Comparison of ENCODE assay signal across 9 cellular contexts in genomic region chr18:8450013-8450412, GRCh38.
DNase-seq lines count a peak whose midpoint lies in the region; ATAC-seq and TF ChIP-seq lines count a peak whose summit lies in the region.
"Had no signal": no experiment of that assay in that cellular context is flagged by ENCODE, and none has a peak within 500 bp of the region (broad histone marks: within the 10 kb centered on the region; RNA-seq: fewer than 3 reads in every experiment).

No MANE protein-coding gene starts in this region.

- H3K4me3 Mint-ChIP-seq in H9 = no peak overlapping the region

- H3K4me1 ChIP-seq in H9 (ENCODE audit: insufficient read depth, low read length) (no peaks in the 10 kb centered on the region), thyroid gland (no peaks in the 10 kb centered on the region)
- H3K4me1 ChIP-seq: colonic mucosa had no signal

- no peak for TF ChIP-seq POLR2A in thyroid gland (IDR thresholded peaks at IDR 0.05)

- H3K56ac ChIP-seq in H9 (ENCODE audit: insufficient read length, low read depth, low read length) = no peak overlapping the region

- no peak overlapping the region for H2BK5ac ChIP-seq in H9 (ENCODE audit: insufficient read length, low read length)

- H2BK12ac ChIP-seq in H9 (ENCODE audit: insufficient read length, low read depth, low read length) = no peak overlapping the region

- H3K9me2 ChIP-seq in SU-DHL-6 (replicated peaks; ENCODE audit: insufficient read depth, low read length) = no peaks in the 10 kb centered on the region; the same call in 1 of the 2 replicates

- no peak overlapping the region for H4K8ac ChIP-seq in H9 (replicated peaks; ENCODE audit: insufficient read length, low read depth, low read length)

- no peaks in the 10 kb centered on the region for H3K27me3 Mint-ChIP-seq in H9 (ENCODE audit: low read depth)

- WGBS in H9 (ENCODE audit: extremely low coverage, insufficient read length, low lambda C conversion rate) = no CpG with 5 or more reads among the region's 5 CpGs
- WGBS in thyroid gland, 2 donors = 64 to 68% methylated on average over 5 of the region's 5 CpGs

- H3K4ac ChIP-seq in H9 (ENCODE audit: low read depth, low read length) = no peak overlapping the region

- H3K9ac ChIP-seq in H9 (ENCODE audit: extremely low read depth, insufficient read length, low read length) (no peak overlapping the region), SU-DHL-6 (ENCODE audit: low read length) (no peak overlapping the region)

- TF ChIP-seq CTCF in H9 (conservative IDR thresholded peaks at IDR 0.05) (peak; percentile 81), SU-DHL-6 (IDR thresholded peaks at IDR 0.05; ENCODE audit: insufficient read depth, low read length, poor library complexity, severe bottlenecking) (peak; percentile 17), kidney epithelial cell (IDR thresholded peaks at IDR 0.05; ENCODE audit: insufficient read depth, low read length, poor library complexity, severe bottlenecking) (peak; percentile 60), thyroid gland (IDR thresholded peaks at IDR 0.05) (peak in 1 of 6 experiments; percentile 12)

- H3K4me1 Mint-ChIP-seq in H9 = peaks cover 0 to 2% of the 10 kb centered on the region in 2 experiments; a peak in 1 of 4 replicates

- H4K91ac ChIP-seq in H9 (ENCODE audit: insufficient read length, low read depth, low read length) = no peak overlapping the region

- no peak overlapping the region for H4K5ac ChIP-seq in H9 (ENCODE audit: insufficient read length, low read depth, low read length)

- H3T11ph ChIP-seq in H9 (ENCODE audit: low read length) = no peak overlapping the region

- H2AFZ ChIP-seq in H9 (ENCODE audit: low read length) = peak overlapping the region; percentile 86
- no peak overlapping the region for H2AFZ ChIP-seq in SU-DHL-6 (ENCODE audit: low read depth, low read length, severe bottlenecking)

- intact Hi-C loops in thyroid gland (cut with DNase I) = no loop called here

- H3K4me3 ChIP-seq in SU-DHL-6 (ENCODE audit: insufficient read depth, low read length, poor library complexity, severe bottlenecking) (no peak overlapping the region), kidney epithelial cell (ENCODE audit: low read depth, low read length) (no peak overlapping the region), thyroid gland (replicated peaks in 1 of 3) (no peak overlapping the region)
- H3K4me3 ChIP-seq: colonic mucosa had no signal

- H2BK20ac ChIP-seq in H9 (ENCODE audit: low read depth, low read length, poor library complexity, severe bottlenecking) = no peak overlapping the region

- H3K4me2 ChIP-seq in H9 (ENCODE audit: insufficient read depth, insufficient read length, low read length) (no peak overlapping the region), SU-DHL-6 (ENCODE audit: low read depth, low read length, poor library complexity, severe bottlenecking) (no peak overlapping the region)

- H3K36me3 ChIP-seq in SU-DHL-6 (ENCODE audit: low read length) = no peaks in the 10 kb centered on the region
- no peaks in the 10 kb centered on the region for H3K36me3 ChIP-seq in kidney epithelial cell (ENCODE audit: control insufficient read depth, insufficient read depth, low read length)
- no peaks in the 10 kb centered on the region for H3K36me3 ChIP-seq in thyroid gland
- H3K36me3 ChIP-seq: colonic mucosa had no signal

- H3K23me2 ChIP-seq in H9 (ENCODE audit: insufficient read length, low read depth, low read length, poor library complexity, severe bottlenecking) = no peaks in the 10 kb centered on the region

- H4K20me1 ChIP-seq in H9 (ENCODE audit: control insufficient read depth, insufficient read depth, insufficient read length) = no peaks in the 10 kb centered on the region
- H4K20me1 ChIP-seq in SU-DHL-6 (ENCODE audit: low read depth, low read length) = no peaks in the 10 kb centered on the region

- ATAC-seq in GM18909 (IDR thresholded peaks at IDR 0.05; ENCODE audit: poor library complexity, unreplicated experiment) (no peak), GM18873 (IDR thresholded peaks at IDR 0.05; ENCODE audit: low FRiP score, unreplicated experiment) (no peak)

- no peaks in the 10 kb centered on the region for H3K9me3 Mint-ChIP-seq in H9

- H3K14ac ChIP-seq in H9 (ENCODE audit: insufficient read depth, low read length) = no peak overlapping the region

- H3K27ac ChIP-seq in H9 (ENCODE audit: insufficient read length, low read depth, low read length) = no peak overlapping the region
- H3K27ac ChIP-seq in SU-DHL-6 (ENCODE audit: low read depth, low read length) = no peak overlapping the region
- no peak overlapping the region for H3K27ac ChIP-seq in thyroid gland
- H3K27ac ChIP-seq: colonic mucosa had no signal

- no peak overlapping the region for H3K18ac ChIP-seq in H9 (ENCODE audit: insufficient read length, low read depth, low read length)

- no peak overlapping the region for H3K27ac Mint-ChIP-seq in H9

- no peaks in the 10 kb centered on the region for H3K9me3 ChIP-seq in H9 (ENCODE audit: control insufficient read depth, low read depth, low read length)
- H3K9me3 ChIP-seq in SU-DHL-6 (ENCODE audit: insufficient read depth, low read length) = no peaks in the 10 kb centered on the region
- H3K9me3 ChIP-seq in thyroid gland = no peaks in the 10 kb centered on the region
- H3K9me3 ChIP-seq: colonic mucosa had no signal

- no peak overlapping the region for H3K23ac ChIP-seq in H9 (ENCODE audit: insufficient read length, low read depth, low read length)

- H3K79me1 ChIP-seq in H9 (ENCODE audit: insufficient read depth, low read depth, low read length, poor library complexity, severe bottlenecking) = no peaks in the 10 kb centered on the region

- H2AK5ac ChIP-seq in H9 (ENCODE audit: insufficient read length, low read length) = no peak overlapping the region

- no peak overlapping the region for H2BK120ac ChIP-seq in H9 (ENCODE audit: low read depth, low read length, poor library complexity, severe bottlenecking)

- no peaks in the 10 kb centered on the region for H3F3A ChIP-seq in SU-DHL-6 (ENCODE audit: insufficient read depth)

- no peaks in the 10 kb centered on the region for H3K36me3 Mint-ChIP-seq in H9 (ENCODE audit: insufficient read depth in 1 of 3, low read depth in 3 of 3)

- H3K27me3 ChIP-seq in H9 (ENCODE audit: insufficient read depth, low read length) = no peaks in the 10 kb centered on the region
- H3K27me3 ChIP-seq in SU-DHL-6 (ENCODE audit: low read length) = no peaks in the 10 kb centered on the region
- H3K27me3 ChIP-seq in kidney epithelial cell (ENCODE audit: control insufficient read depth, insufficient read depth, low read length) = no peaks in the 10 kb centered on the region
- H3K27me3 ChIP-seq in thyroid gland = no peaks in the 10 kb centered on the region
- H3K27me3 ChIP-seq: colonic mucosa had no signal

- H3K79me2 ChIP-seq in H9 (ENCODE audit: insufficient read depth, low read length) (no peaks in the 10 kb centered on the region), SU-DHL-6 (ENCODE audit: insufficient read depth, low read length) (no peaks in the 10 kb centered on the region)

- DNase-seq in AG20443 (ENCODE audit: low spot score) = peak; percentile 47
- peak; percentile 65 for DNase-seq in H9
- DNase-seq in kidney epithelial cell (ENCODE audit: low read depth) = no peak
- no peak for DNase-seq in thyroid gland
- DNase-seq in NCI-H510A treated with DMSO at 0.1 percent for 48 hours (lab: John Stamatoyannopoulos, UW) = no peak
- DNase-seq: colonic mucosa had no signal

- no peak overlapping the region for H2BK15ac ChIP-seq in H9 (ENCODE audit: low read depth, low read length)

Comparison
In these comparisons a context has a peak if more than half of its experiments do, and no peak if none do; other contexts are left out.
1. DNase-seq: peak in AG20443 (single experiment) and H9 (single experiment); none in kidney epithelial cell (single experiment), thyroid gland (0 of 2) and NCI-H510A treated with DMSO at 0.1 percent for 48 hours (single experiment).